Comparison of ENCODE assay signal across 27 cellular contexts in genomic region chr17:49162866-49163265, GRCh38.
"Had no signal": no experiment of that assay in that cellular context is flagged by ENCODE, and none has a peak within 500 bp of the region (broad histone marks: within the 10 kb centered on the region; RNA-seq: fewer than 3 reads in every experiment).

No MANE protein-coding gene starts in this region.

- DNase-seq: activated B cell treated with CpG ODN at 0.5 μM for 24 hours; activated CD4-positive, alpha-beta T cell treated with anti-CD3 and anti-CD28 coated beads for 48 hours; activated CD4-positive, alpha-beta T cell treated with anti-CD3 and anti-CD28 coated beads, Interleukin-2, amount 50 U/mL, for 1 hour; activated CD4-positive, alpha-beta T cell treated with anti-CD3 and anti-CD28 coated beads, Interleukin-2, amount 50 U/mL, for 48 hours; activated CD8-positive, alpha-beta memory T cell treated with anti-CD3 and anti-CD28 coated beads for 24 hours; activated CD8-positive, alpha-beta T cell treated with anti-CD3 and anti-CD28 coated beads for 36 hours; activated effector memory CD4-positive, alpha-beta T cell treated with Interleukin-2 at 50 U/mL for 16 hours; activated gamma-delta T cell treated with Interleukin-2 at 50 U/mL for 16 hours; activated naive CD4-positive, alpha-beta T cell treated with anti-CD3 and anti-CD28 coated beads, Interleukin-2, amount 50 U/mL, for 16 hours; activated naive CD4-positive, alpha-beta T cell treated with Interleukin-2 at 50 U/mL for 16 hours; activated T-cell treated with anti-CD3 and anti-CD28 coated beads, Interleukin-2, amount 50 U/mL, for 4 hours; amniotic stem cell; anterior cingulate cortex; brain microvascular endothelial cell; cortex of kidney; dermis blood vessel endothelial cell; effector CD4-positive, alpha-beta T cell; effector memory CD8-positive, alpha-beta T cell; erythroblast; foreskin keratinocyte; gastrocnemius medialis; glutamatergic neuron; heart left ventricle; T1000; WERI-Rb-1 had no signal

- ATAC-seq: activated CD4-positive, CD25-positive, alpha-beta regulatory T cell treated with anti-CD3 and anti-CD28 coated beads, Interleukin-2, amount 50 U/mL, for 24 hours; activated CD8-positive, alpha-beta T cell treated with anti-CD3 and anti-CD28 coated beads for 36 hours; activated T-cell treated with anti-CD3 and anti-CD28 coated beads, Interleukin-2, amount 50 U/mL, for 4 hours; activated T-helper 17 cell treated with anti-CD3 and anti-CD28 coated beads, Interleukin-2, amount 50 U/mL, for 72 hours; effector memory CD8-positive, alpha-beta T cell; foreskin keratinocyte; gastrocnemius medialis; heart left ventricle had no signal
